8 cellular contexts compared by ENCODE assay signal in the genomic region with DNA sequence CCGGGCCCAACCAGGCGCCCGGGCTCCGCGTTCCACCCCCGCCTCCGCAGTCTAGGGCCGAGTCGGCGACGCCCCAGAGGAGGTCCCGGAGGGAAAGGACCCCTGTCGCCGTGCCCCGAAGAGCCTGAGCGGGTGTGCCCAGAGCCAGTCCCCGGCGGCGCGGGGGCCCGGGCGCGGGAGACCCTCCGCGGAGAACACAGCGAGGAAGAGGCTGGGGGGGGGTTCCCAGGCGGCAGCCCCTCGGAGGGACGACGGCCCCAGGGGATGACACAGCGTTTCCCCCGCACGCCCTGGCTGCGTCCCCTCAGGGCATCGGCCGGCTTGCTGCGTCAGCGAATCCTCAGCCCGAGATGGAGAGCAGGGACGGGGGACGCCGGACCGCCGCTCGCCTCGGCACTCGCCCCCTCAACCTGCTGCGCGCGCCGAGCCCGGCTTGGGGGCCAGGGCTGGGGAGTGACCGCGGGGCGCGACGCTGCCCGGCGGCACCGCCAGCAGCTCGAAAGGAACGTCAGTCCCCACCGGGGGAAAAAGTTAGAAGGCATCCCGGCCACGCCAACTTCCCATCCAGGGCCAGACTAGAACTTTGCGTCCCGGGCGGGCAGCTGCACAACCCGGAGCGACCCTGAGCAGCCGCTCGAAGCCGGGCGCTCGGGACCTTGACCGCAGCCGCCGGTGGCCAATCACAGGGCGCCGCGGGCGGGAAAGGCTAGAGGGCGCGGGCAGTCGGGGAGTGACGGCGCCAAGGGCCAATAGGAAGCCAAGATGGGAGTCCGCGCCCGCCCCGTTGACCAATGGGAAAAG. TPM values are rescaled to one million over a fixed set of nuclear protein-coding genes. Genes with fewer than 3 reads are reported as not detected.
DNase-seq lines count a peak whose midpoint lies in the region; ATAC-seq and TF ChIP-seq lines count a peak whose summit lies in the region.

No MANE protein-coding gene starts in this region.

- H3K27ac Mint-ChIP-seq in activated T-helper 2 cell treated with anti-CD3 and anti-CD28 coated beads, Interferon-gamma antibody, Interleukin-2, Interleukin-4, amounts not matched to agents 10 μg/mL and 5 μg/mL and 100 μg/mL, durations not matched to agents 14 hours and 24 hours and 36 hours, result peak overlapping the region; percentile 81
- peak overlapping the region; percentile 85 to 95 for H3K27ac Mint-ChIP-seq in natural killer cell treated with Interleukin-12 subunit alpha and Interleukin-12 subunit beta and Interleukin-15 and Interleukin-18, amount 100 ng/mL, for 72 hours

- DNase-seq in EL (peak; percentile 95), H4 (ENCODE audit: low spot score) (peak; percentile 92), LHCN-M2 (ENCODE audit: low read depth) (peak; percentile 95), RPMI8226 (peak; percentile 97), fibroblast of pulmonary artery (ENCODE audit: low read depth) (peak; percentile 96)
- peak; percentile 93 for DNase-seq in activated T-helper 2 cell treated with anti-CD3 and anti-CD28 coated beads, Interferon-gamma antibody, Interleukin-2, Interleukin-4, amounts not matched to agents 10 μg/mL and 5 μg/mL and 100 μg/mL, durations not matched to agents 14 hours and 24 hours and 36 hours (ENCODE audit: low spot score)
- peak; percentile 99 for DNase-seq in natural killer cell treated with Interleukin-12 subunit alpha and Interleukin-12 subunit beta and Interleukin-15 and Interleukin-18, amount 100 ng/mL, for 72 hours (ENCODE audit: low spot score)
- DNase-seq in stimulated activated naive CD4-positive, alpha-beta T cell (lab: John Stamatoyannopoulos, UW), result peak; percentile 81 to 94 (median 88)

- intact Hi-C loops in activated T-helper 2 cell treated with anti-CD3 and anti-CD28 coated beads, Interferon-gamma antibody, Interleukin-2, Interleukin-4, amounts not matched to agents 10 μg/mL and 5 μg/mL and 100 μg/mL, durations not matched to agents 14 hours and 24 hours and 36 hours (cut with micrococcal nuclease), result loop anchor here (1.0 to 5.0 kb wide), 7 partner anchors 42 to 1761 kb away; partner anchors contain the start of genes FBXO41, HK2, PRADC1 and RAB11FIP5

- peak overlapping the region; percentile 86 for H3K4me3 ChIP-seq in fibroblast of pulmonary artery (replicated peaks; ENCODE audit: low read depth, low read length)

- peak overlapping the region; percentile 84 for H3K4me3 Mint-ChIP-seq in activated T-helper 2 cell treated with anti-CD3 and anti-CD28 coated beads, Interferon-gamma antibody, Interleukin-2, Interleukin-4, amounts not matched to agents 10 μg/mL and 5 μg/mL and 100 μg/mL, durations not matched to agents 14 hours and 24 hours and 36 hours (ENCODE audit: low read depth)
- peak overlapping the region; percentile 90 for H3K4me3 Mint-ChIP-seq in natural killer cell treated with Interleukin-12 subunit alpha and Interleukin-12 subunit beta and Interleukin-15 and Interleukin-18, amount 100 ng/mL, for 72 hours

- TF ChIP-seq CTCF in fibroblast of pulmonary artery (IDR thresholded peaks at IDR 0.05; ENCODE audit: low read length, missing control alignments), result no peak

- peaks cover 22% of the 10 kb centered on the region for H3K4me1 Mint-ChIP-seq in activated T-helper 2 cell treated with anti-CD3 and anti-CD28 coated beads, Interferon-gamma antibody, Interleukin-2, Interleukin-4, amounts not matched to agents 10 μg/mL and 5 μg/mL and 100 μg/mL, durations not matched to agents 14 hours and 24 hours and 36 hours (ENCODE audit: low read depth)
- peaks cover 37 to 40% of the 10 kb centered on the region in 2 donors for H3K4me1 Mint-ChIP-seq in natural killer cell treated with Interleukin-12 subunit alpha and Interleukin-12 subunit beta and Interleukin-15 and Interleukin-18, amount 100 ng/mL, for 72 hours (ENCODE audit: low read depth in 2 of 2)

- no peaks in the 10 kb centered on the region for H3K36me3 Mint-ChIP-seq in activated T-helper 2 cell treated with anti-CD3 and anti-CD28 coated beads, Interferon-gamma antibody, Interleukin-2, Interleukin-4, amounts not matched to agents 10 μg/mL and 5 μg/mL and 100 μg/mL, durations not matched to agents 14 hours and 24 hours and 36 hours (ENCODE audit: low read depth)
- no peaks in the 10 kb centered on the region for H3K36me3 Mint-ChIP-seq in natural killer cell treated with Interleukin-12 subunit alpha and Interleukin-12 subunit beta and Interleukin-15 and Interleukin-18, amount 100 ng/mL, for 72 hours

- H3K27me3 Mint-ChIP-seq in activated T-helper 2 cell treated with anti-CD3 and anti-CD28 coated beads, Interferon-gamma antibody, Interleukin-2, Interleukin-4, amounts not matched to agents 10 μg/mL and 5 μg/mL and 100 μg/mL, durations not matched to agents 14 hours and 24 hours and 36 hours (ENCODE audit: low read depth), result peaks cover 7% of the 10 kb centered on the region
- H3K27me3 Mint-ChIP-seq in natural killer cell treated with Interleukin-12 subunit alpha and Interleukin-12 subunit beta and Interleukin-15 and Interleukin-18, amount 100 ng/mL, for 72 hours, result no peaks in the 10 kb centered on the region

- H3K9me3 Mint-ChIP-seq in activated T-helper 2 cell treated with anti-CD3 and anti-CD28 coated beads, Interferon-gamma antibody, Interleukin-2, Interleukin-4, amounts not matched to agents 10 μg/mL and 5 μg/mL and 100 μg/mL, durations not matched to agents 14 hours and 24 hours and 36 hours, result no peaks in the 10 kb centered on the region
- H3K9me3 Mint-ChIP-seq in natural killer cell treated with Interleukin-12 subunit alpha and Interleukin-12 subunit beta and Interleukin-15 and Interleukin-18, amount 100 ng/mL, for 72 hours, result no peaks in the 10 kb centered on the region

- ATAC-seq in natural killer cell treated with Interleukin-12 subunit alpha and Interleukin-12 subunit beta and Interleukin-15 and Interleukin-18, amount 100 ng/mL, for 72 hours, result peak; percentile 93 to 95

RNA-seq across cellular contexts. Expression of gene SFXN5, which starts 0.7 kb away (rescaled TPM):
- total RNA-seq in H4 (2014; rRNA removed; shearing (Covaris generic)), result 8.6 and 11.1 TPM in 2 replicates
- total RNA-seq in LHCN-M2 (2014; rRNA removed), result 12.9 and 13.0 TPM in 2 replicates
- 5.7 TPM for polyA plus RNA-seq in LHCN-M2 (2012)
- total RNA-seq in activated T-helper 2 cell treated with anti-CD3 and anti-CD28 coated beads, Interferon-gamma antibody, Interleukin-2, Interleukin-4, amounts not matched to agents 10 μg/mL and 5 μg/mL and 100 μg/mL, durations not matched to agents 14 hours and 24 hours and 36 hours, result 18.4 and 18.5 TPM in 2 replicates
- 10 to 100 TPM; 27.3 to 32.4 TPM for total RNA-seq in natural killer cell treated with Interleukin-12 subunit alpha and Interleukin-12 subunit beta and Interleukin-15 and Interleukin-18, amount 100 ng/mL, for 72 hours

RNA-seq across cellular contexts. Expression of gene RAB11FIP5, which starts 41.9 kb away (rescaled TPM):
- 7.9 and 11.5 TPM in 2 replicates for total RNA-seq in H4 (2014; rRNA removed; shearing (Covaris generic))
- total RNA-seq in LHCN-M2 (2014; rRNA removed), result 31.0 and 33.7 TPM in 2 replicates
- 51.1 TPM for polyA plus RNA-seq in LHCN-M2 (2012)
- 10.7 and 11.7 TPM in 2 replicates for total RNA-seq in activated T-helper 2 cell treated with anti-CD3 and anti-CD28 coated beads, Interferon-gamma antibody, Interleukin-2, Interleukin-4, amounts not matched to agents 10 μg/mL and 5 μg/mL and 100 μg/mL, durations not matched to agents 14 hours and 24 hours and 36 hours
- 10 to 100 TPM in 1 of 2 donors, 1 to 10 TPM in 1; 8.8 to 15.7 TPM for total RNA-seq in natural killer cell treated with Interleukin-12 subunit alpha and Interleukin-12 subunit beta and Interleukin-15 and Interleukin-18, amount 100 ng/mL, for 72 hours

Comparison
In these comparisons a context has a peak if more than half of its experiments do, and no peak if none do; other contexts are left out.
1. Peak in every context shown above with its lines: DNase-seq, ATAC-seq and H3K4me3 ChIP-seq.